ENCODE assay signal across 8 cellular contexts in genomic region chr5:14581891-14582796, GRCh38. TPM values are rescaled to one million over a fixed set of nuclear protein-coding genes. Genes with fewer than 3 reads are reported as not detected.
A peak's percentile ranks its signal among the peaks of the same experiment; 100 is the strongest.
DNase-seq lines count a peak whose midpoint lies in the region; ATAC-seq and TF ChIP-seq lines count a peak whose summit lies in the region.

No MANE protein-coding gene starts in this region.

- DNase-seq in DMS79 treated with DMSO at 0.1 percent for 48 hours (lab: John Stamatoyannopoulos, UW) (peak; percentile 39), HuH-7 (ENCODE audit: low spot score) (peak; percentile 53), GF-D8 (lab: John Stamatoyannopoulos, UW) (no peak)
- peak; percentile 85 for DNase-seq in activated naive CD8-positive, alpha-beta T cell treated with anti-CD3 and anti-CD28 coated beads, Interleukin-2, amount 10 ng/mL, durations not matched to agents 7 days and 5 days
- DNase-seq in stimulated activated CD4-positive, alpha-beta T cell treated with anti-CD3 and anti-CD28 coated beads, Interleukin-12 subunit alpha, Interleukin-12 subunit beta, amount 100 ng/mL, for 48 hours (ENCODE audit: low read depth in 2 of 3, low spot score in 1 of 3): peak; percentile 57 to 75 (median 62)

- peak overlapping the region; percentile 100 for H2AFZ ChIP-seq in SU-DHL-6 (ENCODE audit: low read depth, low read length, severe bottlenecking)

- peak overlapping the region; percentile 75 for H3K4me2 ChIP-seq in SU-DHL-6 (ENCODE audit: low read depth, low read length, poor library complexity, severe bottlenecking)

- H3K9me3 ChIP-seq in SU-DHL-6 (ENCODE audit: insufficient read depth, low read length): no peaks in the 10 kb centered on the region
- H3K9me3 ChIP-seq in iPS-15b (ENCODE audit: control insufficient read depth, insufficient read depth, low read length): no peaks in the 10 kb centered on the region

- H4K20me1 ChIP-seq in SU-DHL-6 (ENCODE audit: low read depth, low read length): peaks cover 8% of the 10 kb centered on the region; the same call in 1 of the 2 replicates

- no peak for TF ChIP-seq CTCF in SU-DHL-6 (IDR thresholded peaks at IDR 0.05; ENCODE audit: insufficient read depth, low read length, poor library complexity, severe bottlenecking)

- H3K36me3 Mint-ChIP-seq in activated naive CD8-positive, alpha-beta T cell treated with anti-CD3 and anti-CD28 coated beads, Interleukin-2, amount 10 ng/mL, durations not matched to agents 7 days and 5 days: peaks cover 32% of the 10 kb centered on the region

- H3K9ac ChIP-seq in SU-DHL-6 (ENCODE audit: low read length) (peak overlapping the region; percentile 72), iPS-15b (ENCODE audit: low read depth, low read length) (peak overlapping the region; percentile 50)

- no peaks in the 10 kb centered on the region for H3F3A ChIP-seq in SU-DHL-6 (ENCODE audit: insufficient read depth)

- H3K27me3 Mint-ChIP-seq in activated naive CD8-positive, alpha-beta T cell treated with anti-CD3 and anti-CD28 coated beads, Interleukin-2, amount 10 ng/mL, durations not matched to agents 7 days and 5 days: peaks cover 15% of the 10 kb centered on the region

- POLR2A ChIA-PET in activated naive CD8-positive, alpha-beta T cell treated with anti-CD3 and anti-CD28 coated beads, Interleukin-2, amount 10 ng/mL, durations not matched to agents 7 days and 5 days (lab: Charles Lee): interaction anchor here (0.6 to 5.1 kb wide), 28 partner anchors 10 to 217 kb away, joined by 3 to 118 read pairs (median 4); no protein-coding TSS in a partner anchor

- peak overlapping the region; percentile 91 for H3K4me3 Mint-ChIP-seq in activated naive CD8-positive, alpha-beta T cell treated with anti-CD3 and anti-CD28 coated beads, Interleukin-2, amount 10 ng/mL, durations not matched to agents 7 days and 5 days

- peak; percentile 78 for ATAC-seq in GM21526 (IDR thresholded peaks at IDR 0.05; ENCODE audit: low FRiP score, unreplicated experiment)
- peak; percentile 84 for ATAC-seq in activated naive CD8-positive, alpha-beta T cell treated with anti-CD3 and anti-CD28 coated beads, Interleukin-2, amount 10 ng/mL, durations not matched to agents 7 days and 5 days (ENCODE audit: low read depth)

- no peaks in the 10 kb centered on the region for H3K9me2 ChIP-seq in SU-DHL-6 (replicated peaks; ENCODE audit: insufficient read depth, low read length)

- no peaks in the 10 kb centered on the region for H3K27me3 ChIP-seq in SU-DHL-6 (ENCODE audit: low read length)
- peaks cover 38% of the 10 kb centered on the region for H3K27me3 ChIP-seq in iPS-15b (ENCODE audit: control insufficient read depth, insufficient read depth, low read length)

- H3K4me1 Mint-ChIP-seq in activated naive CD8-positive, alpha-beta T cell treated with anti-CD3 and anti-CD28 coated beads, Interleukin-2, amount 10 ng/mL, durations not matched to agents 7 days and 5 days: peaks cover 39% of the 10 kb centered on the region

- H3K4me3 ChIP-seq in SU-DHL-6 (ENCODE audit: insufficient read depth, low read length, poor library complexity, severe bottlenecking) (peak overlapping the region; percentile 76), iPS-15b (ENCODE audit: low read depth, low read length) (peak overlapping the region; percentile 75)

- peaks cover 3% of the 10 kb centered on the region for H3K9me3 Mint-ChIP-seq in activated naive CD8-positive, alpha-beta T cell treated with anti-CD3 and anti-CD28 coated beads, Interleukin-2, amount 10 ng/mL, durations not matched to agents 7 days and 5 days

- peak overlapping the region; percentile 88 for H3K27ac Mint-ChIP-seq in activated naive CD8-positive, alpha-beta T cell treated with anti-CD3 and anti-CD28 coated beads, Interleukin-2, amount 10 ng/mL, durations not matched to agents 7 days and 5 days

- H3K79me2 ChIP-seq in SU-DHL-6 (ENCODE audit: insufficient read depth, low read length): no peaks in the 10 kb centered on the region

- H3K36me3 ChIP-seq in SU-DHL-6 (ENCODE audit: low read length): no peaks in the 10 kb centered on the region
- H3K36me3 ChIP-seq in iPS-15b (ENCODE audit: control insufficient read depth, insufficient read depth, low read length): no peaks in the 10 kb centered on the region

- H3K4me1 ChIP-seq in iPS-15b (ENCODE audit: control insufficient read depth, insufficient read depth, low read length): no peaks in the 10 kb centered on the region

- no peak overlapping the region for H3K27ac ChIP-seq in SU-DHL-6 (ENCODE audit: low read depth, low read length)

RNA-seq across cellular contexts. Expression of gene OTULINL, which starts 0.6 kb away (rescaled TPM):
- total RNA-seq in activated naive CD8-positive, alpha-beta T cell treated with anti-CD3 and anti-CD28 coated beads, Interleukin-2, amount 10 ng/mL, durations not matched to agents 7 days and 5 days: 10 to 100 TPM; 67.7 to 68.4 TPM
